Comparison of ENCODE assay signal across 1 cellular context in the genomic region with DNA sequence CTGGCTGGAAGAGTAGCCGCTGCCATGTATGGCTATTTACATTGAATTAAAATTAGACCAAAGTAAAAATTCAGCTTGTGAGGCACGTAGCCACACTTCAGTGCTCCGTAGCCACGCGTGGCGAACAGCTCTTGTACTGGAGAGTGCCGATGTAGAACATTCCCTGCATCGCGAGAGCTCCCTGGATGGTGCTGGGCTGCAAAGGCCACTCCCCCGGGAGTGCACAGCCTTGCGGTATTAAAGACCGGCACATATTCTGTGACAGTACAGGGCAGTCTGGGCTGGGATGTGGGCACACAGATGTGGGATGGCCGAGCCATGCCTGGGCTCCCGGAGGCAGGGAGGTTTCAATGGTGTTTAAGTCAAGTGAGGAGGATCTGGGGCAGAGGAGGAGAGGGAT.
A peak's percentile ranks its signal among the peaks of the same experiment; 100 is the strongest.
TF ChIP-seq lines count a peak whose summit lies in the region.

No MANE protein-coding gene starts in this region.

TF ChIP-seq in HepG2, 621 proteins besides CTCF, POLR2A, EP300 and RAD21:
- TF ChIP-seq STAT5B (CRISPR knock-in tag; IDR thresholded peaks at IDR 0.05) (no peak), ZBTB38 (CRISPR knock-in tag; IDR thresholded peaks at IDR 0.05) (peak; percentile 96), POLR2AphosphoS5 (IDR thresholded peaks at IDR 0.05; ENCODE audit: low read depth, low read length) (0 out of 2 replicates have a peak, but pooled peaks have one; percentile 17), ZNF34 (CRISPR knock-in tag; IDR thresholded peaks at IDR 0.05; ENCODE audit: borderline replicate concordance) (no peak), RBM22 (optimal IDR thresholded peaks at IDR 0.05; ENCODE audit: low read length) (peak; percentile 61), AGO2 (optimal IDR thresholded peaks at IDR 0.05; ENCODE audit: low read depth, low read length) (peak; percentile 38)
- TF ChIP-seq, protein P1, sequence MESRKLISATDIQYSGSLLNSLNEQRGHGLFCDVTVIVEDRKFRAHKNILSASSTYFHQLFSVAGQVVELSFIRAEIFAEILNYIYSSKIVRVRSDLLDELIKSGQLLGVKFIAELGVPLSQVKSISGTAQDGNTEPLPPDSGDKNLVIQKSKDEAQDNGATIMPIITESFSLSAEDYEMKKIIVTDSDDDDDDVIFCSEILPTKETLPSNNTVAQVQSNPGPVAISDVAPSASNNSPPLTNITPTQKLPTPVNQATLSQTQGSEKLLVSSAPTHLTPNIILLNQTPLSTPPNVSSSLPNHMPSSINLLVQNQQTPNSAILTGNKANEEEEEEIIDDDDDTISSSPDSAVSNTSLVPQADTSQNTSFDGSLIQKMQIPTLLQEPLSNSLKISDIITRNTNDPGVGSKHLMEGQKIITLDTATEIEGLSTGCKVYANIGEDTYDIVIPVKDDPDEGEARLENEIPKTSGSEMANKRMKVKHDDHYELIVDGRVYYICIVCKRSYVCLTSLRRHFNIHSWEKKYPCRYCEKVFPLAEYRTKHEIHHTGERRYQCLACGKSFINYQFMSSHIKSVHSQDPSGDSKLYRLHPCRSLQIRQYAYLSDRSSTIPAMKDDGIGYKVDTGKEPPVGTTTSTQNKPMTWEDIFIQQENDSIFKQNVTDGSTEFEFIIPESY (CRISPR knock-in tag; IDR thresholded peaks at IDR 0.05), result peak; percentile 68
